Comparison of ENCODE assay signal across 17 cellular contexts in genomic region chr1:2984399-2985061, GRCh38. TPM values are rescaled to one million over a fixed set of nuclear protein-coding genes. Genes with fewer than 3 reads are reported as not detected.
A peak's percentile ranks its signal among the peaks of the same experiment; 100 is the strongest.
DNase-seq lines count a peak whose midpoint lies in the region; ATAC-seq and TF ChIP-seq lines count a peak whose summit lies in the region.
"Had no signal": no experiment of that assay in that cellular context is flagged by ENCODE, and none has a peak within 500 bp of the region (broad histone marks: within the 10 kb centered on the region; RNA-seq: fewer than 3 reads in every experiment).

No MANE protein-coding gene starts in this region.

- WGBS in spleen, 5 donors: 85 to 93% (median 91%) methylated on average over 12 of the region's 12 CpGs

- H3K36me3 Mint-ChIP-seq in activated B cell treated with CpG ODN at 0.5 μM for 24 hours (ENCODE audit: low read depth): no peaks in the 10 kb centered on the region

- intact Hi-C loops in activated B cell treated with CpG ODN at 0.5 μM for 24 hours (cut with micrococcal nuclease) (no loop called here), spleen (cut with DNase I; ENCODE audit: low total_unique reads) (no loop called here)

- no peaks in the 10 kb centered on the region for H3K36me3 ChIP-seq in spleen
- H3K36me3 ChIP-seq: BE2C, HAP-1 had no signal

- in situ Hi-C loops in KBM-7 (cut with MboI; ENCODE audit: low pct_unique_long_range_greater_than_20kb, low sequenced_read_pairs): no loop called here

- H3K4me3 ChIP-seq in spleen: no peak overlapping the region
- H3K4me3 ChIP-seq: HAP-1 had no signal

- H3K9me3 ChIP-seq in spleen: no peaks in the 10 kb centered on the region
- H3K9me3 ChIP-seq: BE2C, HAP-1 had no signal

- H3K27me3 ChIP-seq in layer of hippocampus (ENCODE audit: control insufficient read depth, insufficient read depth, low read length): no peaks in the 10 kb centered on the region
- H3K27me3 ChIP-seq in spleen (replicated peaks in 1 of 7): no peaks in the 10 kb centered on the region

- H3K27ac Mint-ChIP-seq in activated B cell treated with CpG ODN at 0.5 μM for 24 hours: no peak overlapping the region
- H3K27ac Mint-ChIP-seq: CD4-positive, alpha-beta T cell had no signal

- H3K27me3 Mint-ChIP-seq in activated B cell treated with CpG ODN at 0.5 μM for 24 hours: no peaks in the 10 kb centered on the region

- peaks cover 0 to 16% (median 3%) of the 10 kb centered on the region in 6 donors for H3K4me1 ChIP-seq in spleen
- H3K4me1 ChIP-seq: BE2C, HAP-1 had no signal

- H3K4me3 Mint-ChIP-seq in activated B cell treated with CpG ODN at 0.5 μM for 24 hours: no peak overlapping the region
- H3K4me3 Mint-ChIP-seq: CD4-positive, alpha-beta T cell had no signal

- no peak for TF ChIP-seq POLR2A in spleen (IDR thresholded peaks at IDR 0.05)

- CTCF ChIA-PET in activated B cell treated with CpG ODN at 0.5 μM for 24 hours (lab: Charles Lee): no interaction called here

- DNase-seq in activated effector memory CD4-positive, alpha-beta T cell treated with anti-CD3 and anti-CD28 coated beads, Interleukin-2, amount 50 U/mL, for 16 hours: peak; percentile 49
- no peak for DNase-seq in activated effector memory CD4-positive, alpha-beta T cell treated with Interleukin-2 at 50 U/mL for 16 hours
- DNase-seq in activated B cell treated with CpG ODN at 0.5 μM for 24 hours: peak; percentile 5
- peak; percentile 40 for DNase-seq in spleen
- no peak for DNase-seq in KBM-7
- no peak for DNase-seq in H4 (ENCODE audit: low spot score)
- no peak for DNase-seq in COLO668 (lab: John Stamatoyannopoulos, UW; ENCODE audit: unreplicated experiment)
- DNase-seq: BE2C; Calu3; CD4-positive, alpha-beta T cell; NCI-H1417; NCI-H1930; NCI-H69 had no signal

- peak overlapping the region; percentile 93 for H3K27ac ChIP-seq in layer of hippocampus (ENCODE audit: low read depth, low read length)
- H3K27ac ChIP-seq in spleen: no peak overlapping the region
- H3K27ac ChIP-seq: 22Rv1 had no signal

- ATAC-seq in activated B cell treated with CpG ODN at 0.5 μM for 24 hours (ENCODE audit: low read depth): no peak

- no peaks in the 10 kb centered on the region for H3K4me1 Mint-ChIP-seq in activated B cell treated with CpG ODN at 0.5 μM for 24 hours

- TF ChIP-seq CTCF in activated B cell treated with CpG ODN at 0.5 μM for 24 hours (IDR thresholded peaks at IDR 0.05) (no peak), spleen (IDR thresholded peaks at IDR 0.05 in 8 of 11, conservative IDR thresholded peaks at IDR 0.05 in 3 of 11) (no peak)

- no peaks in the 10 kb centered on the region for H3K9me3 Mint-ChIP-seq in activated B cell treated with CpG ODN at 0.5 μM for 24 hours
- H3K9me3 Mint-ChIP-seq: CD4-positive, alpha-beta T cell had no signal

- POLR2A ChIA-PET in activated B cell treated with CpG ODN at 0.5 μM for 24 hours (lab: Charles Lee): no interaction called here

RNA-seq across cellular contexts. Expression of gene ACTRT2, which starts 36.7 kb away (rescaled TPM):
- total RNA-seq in activated B cell treated with CpG ODN at 0.5 μM for 24 hours (not detected in 2 replicates), spleen (not detected)
- not detected for polyA plus RNA-seq in spleen
- not detected in 2 replicates for total RNA-seq in H4 (2014; rRNA removed; shearing (Covaris generic))
- total RNA-seq: Calu3; CD4-positive, alpha-beta T cell had no signal
- polyA plus RNA-seq: AG04450 had no signal

Comparison
In these comparisons a context has a peak if more than half of its experiments do, and no peak if none do; other contexts are left out.
1. DNase-seq: peak in activated effector memory CD4-positive, alpha-beta T cell treated with anti-CD3 and anti-CD28 coated beads, Interleukin-2, amount 50 U/mL, for 16 hours (single experiment), activated B cell treated with CpG ODN at 0.5 μM for 24 hours (single experiment) and spleen (single experiment); none in activated effector memory CD4-positive, alpha-beta T cell treated with Interleukin-2 at 50 U/mL for 16 hours (single experiment), KBM-7 (single experiment), H4 (single experiment) and COLO668 (single experiment).